ENCODE assay signal across 17 cellular contexts in the genomic region with DNA sequence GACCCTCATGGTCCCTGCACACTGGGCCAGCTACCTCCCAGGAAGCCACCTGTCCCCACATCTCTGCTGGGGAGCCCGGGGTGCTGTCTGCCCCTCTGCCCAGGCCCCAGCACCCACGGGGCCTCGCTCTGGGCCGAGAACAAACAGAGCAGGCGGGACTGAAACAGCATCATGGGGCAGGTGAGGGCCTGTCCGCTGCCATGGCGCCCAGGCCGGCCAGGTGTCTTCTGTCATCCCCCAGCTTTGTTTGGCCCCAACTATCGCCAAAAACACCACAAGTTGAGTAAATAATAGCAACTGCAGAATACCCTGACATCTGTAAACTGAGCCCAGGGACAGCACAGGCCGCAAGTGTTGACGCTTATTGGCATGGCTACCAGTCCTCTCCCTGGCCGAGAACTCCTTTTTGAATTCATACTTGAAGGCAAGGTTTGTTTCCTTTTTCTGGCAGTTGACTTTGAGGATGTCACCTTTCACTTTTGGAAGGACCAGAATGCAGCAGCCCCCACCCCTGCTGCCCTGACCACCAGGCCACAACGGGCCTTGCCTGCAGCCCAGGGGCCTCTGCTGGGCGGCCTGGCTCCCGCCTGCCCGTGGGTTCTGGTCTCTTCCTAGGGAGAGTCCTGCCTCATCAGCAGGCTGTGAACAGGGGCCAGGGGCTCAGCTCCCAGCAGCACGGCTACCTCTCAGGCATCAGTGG.
DNase-seq lines count a peak whose midpoint lies in the region; ATAC-seq, FAIRE-seq and TF ChIP-seq lines count a peak whose summit lies in the region.
"Had no signal": no experiment of that assay in that cellular context is flagged by ENCODE, and none has a peak within 500 bp of the region (broad histone marks: within the 10 kb centered on the region; RNA-seq: fewer than 3 reads in every experiment).

No MANE protein-coding gene starts in this region.

- no peak for FAIRE-seq in bronchial epithelial cell (lab: Jason Lieb, UNC)

- ATAC-seq in GM19351 (IDR thresholded peaks at IDR 0.05; ENCODE audit: unreplicated experiment) (no peak), GM21390 (IDR thresholded peaks at IDR 0.05; ENCODE audit: unreplicated experiment) (no peak)
- ATAC-seq: natural killer cell had no signal

- peak overlapping the region; percentile 37 for H3K27ac ChIP-seq in stomach smooth muscle (ENCODE audit: low read length)
- H3K27ac ChIP-seq: adrenal gland, HL-60, parathyroid adenoma had no signal

- H3K27me3 ChIP-seq in bronchial epithelial cell (ENCODE audit: control insufficient read depth, insufficient read depth, low read length) (no peaks in the 10 kb centered on the region), stomach smooth muscle (ENCODE audit: control insufficient read depth in 1 of 2, insufficient read depth in 2 of 2, low read length in 2 of 2) (no peaks in the 10 kb centered on the region)
- H3K27me3 ChIP-seq: adrenal gland had no signal

- H3K36me3 ChIP-seq in bronchial epithelial cell (ENCODE audit: control insufficient read depth, insufficient read depth, low read length) (peaks cover 28% of the 10 kb centered on the region), stomach smooth muscle (ENCODE audit: control insufficient read depth in 2 of 2, insufficient read depth in 2 of 2, low read length in 2 of 2) (peaks cover 15 to 31% of the 10 kb centered on the region in 2 donors)
- H3K36me3 ChIP-seq: adrenal gland had no signal

- no peak overlapping the region for H3K9ac ChIP-seq in stomach smooth muscle (ENCODE audit: low read length in 2 of 2)
- H3K9ac ChIP-seq: parathyroid adenoma had no signal

- H3K4me3 ChIP-seq in bronchial epithelial cell (ENCODE audit: low read depth, low read length) (no peak overlapping the region), stomach smooth muscle (ENCODE audit: low read length in 2 of 2) (no peak overlapping the region)
- H3K4me3 ChIP-seq: adrenal gland had no signal

- H3K9me3 ChIP-seq in stomach smooth muscle (ENCODE audit: control insufficient read depth in 2 of 2, low read length in 2 of 2), result no peaks in the 10 kb centered on the region
- H3K9me3 ChIP-seq: adrenal gland had no signal

- TF ChIP-seq CTCF in bronchial epithelial cell (IDR thresholded peaks at IDR 0.05; ENCODE audit: insufficient read depth, low read length, severe bottlenecking), result no peak

- peaks cover 52% of the 10 kb centered on the region for H3K4me1 ChIP-seq in stomach smooth muscle (ENCODE audit: control insufficient read depth, insufficient read depth, low read length)
- H3K4me1 ChIP-seq: adrenal gland, parathyroid adenoma had no signal

- DNase-seq in NCI-H2081 (lab: John Stamatoyannopoulos, UW), result peak; percentile 27 to 73
- DNase-seq in NCI-H2081 treated with DMSO at 0.1 percent for 48 hours (lab: John Stamatoyannopoulos, UW), result no peak
- DNase-seq in NCI-H2196 (lab: John Stamatoyannopoulos, UW; ENCODE audit: unreplicated experiment), result peak; percentile 76
- peak; percentile 60 for DNase-seq in bronchial epithelial cell (ENCODE audit: low read depth)
- DNase-seq in UCSD-AML1 (lab: John Stamatoyannopoulos, UW; ENCODE audit: unreplicated experiment), result no peak
- DNase-seq: activated CD8-positive, alpha-beta memory T cell treated with anti-CD3 and anti-CD28 coated beads, Interleukin-2, amount 50 U/mL, for 4 hours; activated effector memory CD4-positive, alpha-beta T cell treated with anti-CD3 and anti-CD28 coated beads, Interleukin-2, amount 50 U/mL, for 16 hours; adrenal gland; mesenchymal stem cell; MM.1S; natural killer cell; NCI-H446 had no signal

Comparison
In these comparisons a context has a peak if more than half of its experiments do, and no peak if none do; other contexts are left out.
1. DNase-seq: peak in NCI-H2081 (2 of 2), NCI-H2196 (single experiment) and bronchial epithelial cell (single experiment); none in NCI-H2081 treated with DMSO at 0.1 percent for 48 hours (single experiment) and UCSD-AML1 (single experiment).